ENCODE assay signal across 8 cellular contexts in the genomic region with DNA sequence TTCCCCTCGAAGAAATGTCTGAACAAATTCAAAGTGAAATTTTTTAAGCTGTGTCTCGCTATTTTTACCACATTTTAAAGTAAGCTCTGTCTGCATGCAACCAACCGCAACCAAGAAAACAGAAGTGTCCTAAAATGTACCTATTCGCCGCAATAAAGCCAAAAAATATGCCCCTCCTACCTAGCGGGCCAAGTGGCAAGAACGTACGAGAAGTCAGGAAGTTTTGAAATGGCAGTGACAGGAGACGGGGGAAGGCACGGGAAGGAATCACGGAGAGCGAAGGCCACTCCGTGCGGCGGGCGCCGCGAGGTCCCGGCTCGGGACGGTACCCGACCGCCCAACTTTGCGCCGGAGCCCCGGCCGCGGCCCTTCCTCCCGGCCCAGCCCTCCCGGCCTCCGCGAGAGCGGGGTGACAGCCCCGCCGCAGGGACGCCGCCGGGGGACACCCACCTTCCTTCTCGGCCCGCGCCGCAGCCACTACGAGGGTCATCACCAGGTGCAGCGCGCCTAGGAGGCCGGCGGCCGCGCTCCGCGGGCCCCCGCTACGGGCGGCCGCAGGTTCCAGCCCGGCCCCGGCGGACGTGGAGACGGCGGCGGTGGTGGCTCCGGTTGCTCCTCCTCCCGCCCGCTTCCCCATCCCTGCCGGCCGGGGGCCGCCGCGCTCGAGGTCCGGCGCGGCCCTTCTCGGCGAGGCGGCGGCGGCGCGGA. TPM values are rescaled to one million over a fixed set of nuclear protein-coding genes. Genes with fewer than 3 reads are reported as not detected.
A peak's percentile ranks its signal among the peaks of the same experiment; 100 is the strongest.
DNase-seq lines count a peak whose midpoint lies in the region; ATAC-seq and TF ChIP-seq lines count a peak whose summit lies in the region.

No MANE protein-coding gene starts in this region.

- POLR2A ChIA-PET in activated CD8-positive, alpha-beta T cell treated with anti-CD3 and anti-CD28 coated beads for 36 hours (lab: Charles Lee): interaction anchor here (1.1 to 1.4 kb wide), 3 partner anchors 10 to 451 kb away, joined by 3 to 5 read pairs (median 3); no protein-coding TSS in a partner anchor

- H3K9ac ChIP-seq in endodermal cell (ENCODE audit: extremely low read depth, low read length, poor library complexity, severe bottlenecking) (peak overlapping the region; percentile 68), muscle layer of colon (ENCODE audit: low read length) (peak overlapping the region; percentile 77)

- peaks cover 35% of the 10 kb centered on the region for H3K4me1 Mint-ChIP-seq in activated CD8-positive, alpha-beta T cell treated with anti-CD3 and anti-CD28 coated beads for 36 hours (ENCODE audit: low read depth)
- peaks cover 42% of the 10 kb centered on the region for H3K4me1 Mint-ChIP-seq in endodermal cell
- H3K4me1 Mint-ChIP-seq in stimulated activated effector memory CD8-positive, alpha-beta T cell treated with anti-CD3 and anti-CD28 coated beads, Interleukin-12 subunit alpha, Interleukin-12 subunit beta, amount 100 ng/mL, for 72 hours: peaks cover 33% of the 10 kb centered on the region

- ATAC-seq in HG02885 (IDR thresholded peaks at IDR 0.05; ENCODE audit: poor library complexity, unreplicated experiment): peak; percentile 41
- ATAC-seq in activated CD8-positive, alpha-beta T cell treated with anti-CD3 and anti-CD28 coated beads for 36 hours: peak; percentile 32
- peak; percentile 54 for ATAC-seq in stimulated activated effector memory CD8-positive, alpha-beta T cell treated with anti-CD3 and anti-CD28 coated beads, Interleukin-12 subunit alpha, Interleukin-12 subunit beta, amount 100 ng/mL, for 72 hours

- H3K36me3 Mint-ChIP-seq in activated CD8-positive, alpha-beta T cell treated with anti-CD3 and anti-CD28 coated beads for 36 hours (ENCODE audit: low read depth): no peaks in the 10 kb centered on the region
- H3K36me3 Mint-ChIP-seq in endodermal cell (ENCODE audit: low read depth): no peaks in the 10 kb centered on the region
- peaks cover 15% of the 10 kb centered on the region for H3K36me3 Mint-ChIP-seq in stimulated activated effector memory CD8-positive, alpha-beta T cell treated with anti-CD3 and anti-CD28 coated beads, Interleukin-12 subunit alpha, Interleukin-12 subunit beta, amount 100 ng/mL, for 72 hours

- H3K9me3 Mint-ChIP-seq in activated CD8-positive, alpha-beta T cell treated with anti-CD3 and anti-CD28 coated beads for 36 hours: no peaks in the 10 kb centered on the region
- H3K9me3 Mint-ChIP-seq in endodermal cell: no peaks in the 10 kb centered on the region
- H3K9me3 Mint-ChIP-seq in stimulated activated effector memory CD8-positive, alpha-beta T cell treated with anti-CD3 and anti-CD28 coated beads, Interleukin-12 subunit alpha, Interleukin-12 subunit beta, amount 100 ng/mL, for 72 hours: no peaks in the 10 kb centered on the region

- DNase-seq in SHP77 (lab: John Stamatoyannopoulos, UW) (peak; percentile 6 to 58), SHP77 treated with DMSO at 0.1 percent for 48 hours (lab: John Stamatoyannopoulos, UW) (no peak), NCI-H2227 (lab: John Stamatoyannopoulos, UW; ENCODE audit: unreplicated experiment) (peak; percentile 79), endodermal cell (no peak)
- peak; percentile 54 for DNase-seq in activated CD8-positive, alpha-beta T cell treated with anti-CD3 and anti-CD28 coated beads for 36 hours
- peak; percentile 55 to 85 for DNase-seq in stimulated activated effector memory CD8-positive, alpha-beta T cell treated with anti-CD3 and anti-CD28 coated beads, Interleukin-12 subunit alpha, Interleukin-12 subunit beta, amount 100 ng/mL, for 72 hours (ENCODE audit: low spot score in 2 of 2)

- H3K27ac ChIP-seq in endodermal cell (ENCODE audit: low read depth, low read length): peak overlapping the region; percentile 91
- peak overlapping the region; percentile 95 for H3K27ac ChIP-seq in muscle layer of colon (ENCODE audit: low read depth, low read length)

- peak overlapping the region; percentile 96 for H3K4me3 ChIP-seq in endodermal cell (ENCODE audit: low read length)
- peak overlapping the region; percentile 92 to 95 for H3K4me3 ChIP-seq in muscle layer of colon (ENCODE audit: low read depth in 1 of 2, low read length in 2 of 2)

- peak overlapping the region; percentile 93 for H3K4me3 Mint-ChIP-seq in activated CD8-positive, alpha-beta T cell treated with anti-CD3 and anti-CD28 coated beads for 36 hours
- peak overlapping the region; percentile 81 for H3K4me3 Mint-ChIP-seq in endodermal cell
- peak overlapping the region; percentile 80 for H3K4me3 Mint-ChIP-seq in stimulated activated effector memory CD8-positive, alpha-beta T cell treated with anti-CD3 and anti-CD28 coated beads, Interleukin-12 subunit alpha, Interleukin-12 subunit beta, amount 100 ng/mL, for 72 hours

- H3K27me3 ChIP-seq in endodermal cell (ENCODE audit: control insufficient read depth, insufficient read depth, low read length, poor library complexity, severe bottlenecking) (no peaks in the 10 kb centered on the region), muscle layer of colon (ENCODE audit: control insufficient read depth in 1 of 2, insufficient read depth in 2 of 2, low read length in 2 of 2) (no peaks in the 10 kb centered on the region)

- H3K9me3 ChIP-seq in endodermal cell (ENCODE audit: control insufficient read depth, low read length): no peaks in the 10 kb centered on the region
- H3K9me3 ChIP-seq in muscle layer of colon (ENCODE audit: low read length): no peaks in the 10 kb centered on the region

- CTCF ChIA-PET in activated CD8-positive, alpha-beta T cell treated with anti-CD3 and anti-CD28 coated beads for 36 hours (lab: Charles Lee): interaction anchor here (0.7 kb wide), 1 partner anchor 37 kb away, joined by 3 read pairs; no protein-coding TSS in a partner anchor

- peak overlapping the region; percentile 93 for H3K27ac Mint-ChIP-seq in activated CD8-positive, alpha-beta T cell treated with anti-CD3 and anti-CD28 coated beads for 36 hours
- H3K27ac Mint-ChIP-seq in endodermal cell: peak overlapping the region; percentile 84
- peak overlapping the region; percentile 95 for H3K27ac Mint-ChIP-seq in stimulated activated effector memory CD8-positive, alpha-beta T cell treated with anti-CD3 and anti-CD28 coated beads, Interleukin-12 subunit alpha, Interleukin-12 subunit beta, amount 100 ng/mL, for 72 hours

- intact Hi-C loops in activated CD8-positive, alpha-beta T cell treated with anti-CD3 and anti-CD28 coated beads for 36 hours (cut with micrococcal nuclease): loop anchor here (5.0 to 10.0 kb wide), 2 partner anchors 140 to 188 kb away; no protein-coding TSS in a partner anchor

- TF ChIP-seq CTCF in activated CD8-positive, alpha-beta T cell treated with anti-CD3 and anti-CD28 coated beads for 36 hours (IDR thresholded peaks at IDR 0.05): no peak
- no peak for TF ChIP-seq CTCF in endodermal cell (conservative IDR thresholded peaks at IDR 0.05)

- H3K4me1 ChIP-seq in endodermal cell (ENCODE audit: control insufficient read depth, insufficient read depth, low read length) (peaks cover 10% of the 10 kb centered on the region), muscle layer of colon (ENCODE audit: insufficient read depth, low read length) (peaks cover 21% of the 10 kb centered on the region)

- H3K27me3 Mint-ChIP-seq in activated CD8-positive, alpha-beta T cell treated with anti-CD3 and anti-CD28 coated beads for 36 hours: no peaks in the 10 kb centered on the region
- H3K27me3 Mint-ChIP-seq in endodermal cell (ENCODE audit: insufficient read depth): no peaks in the 10 kb centered on the region

- H3K36me3 ChIP-seq in endodermal cell (ENCODE audit: control insufficient read depth, insufficient read depth, low read length) (no peaks in the 10 kb centered on the region), muscle layer of colon (ENCODE audit: insufficient read depth, low read length) (no peaks in the 10 kb centered on the region)

- WGBS in endodermal cell (ENCODE audit: insufficient coverage in 1 of 2, insufficient read length in 1 of 2), 2 experiments: 0 to 1% methylated on average over 25 to 81 of the region's 81 CpGs

RNA-seq across cellular contexts. Expression of a gene that starts 0.6 kb away (rescaled TPM):
- 10 to 100 TPM; 24.2 to 27.4 TPM for total RNA-seq in activated CD8-positive, alpha-beta T cell treated with anti-CD3 and anti-CD28 coated beads for 36 hours
- 10 to 100 TPM; 39.0 to 43.0 TPM for total RNA-seq in endodermal cell
- 30.6 TPM for polyA plus RNA-seq in endodermal cell (2013, experiment 1 of 2)
- polyA plus RNA-seq in endodermal cell (2013, experiment 2 of 2): 28.4 TPM

Comparison
In these comparisons a context has a peak if more than half of its experiments do, and no peak if none do; other contexts are left out.
1. DNase-seq: peak in SHP77 (2 of 2), NCI-H2227 (single experiment), activated CD8-positive, alpha-beta T cell treated with anti-CD3 and anti-CD28 coated beads for 36 hours (single experiment) and stimulated activated effector memory CD8-positive, alpha-beta T cell treated with anti-CD3 and anti-CD28 coated beads, Interleukin-12 subunit alpha, Interleukin-12 subunit beta, amount 100 ng/mL, for 72 hours (2 of 2); none in SHP77 treated with DMSO at 0.1 percent for 48 hours (single experiment) and endodermal cell (single experiment).
2. Peak in every context shown above with its lines, with median percentiles within 50 percentile points of each other: ATAC-seq, H3K27ac Mint-ChIP-seq and H3K4me3 Mint-ChIP-seq.